14 cellular contexts compared by ENCODE assay signal in the genomic region with DNA sequence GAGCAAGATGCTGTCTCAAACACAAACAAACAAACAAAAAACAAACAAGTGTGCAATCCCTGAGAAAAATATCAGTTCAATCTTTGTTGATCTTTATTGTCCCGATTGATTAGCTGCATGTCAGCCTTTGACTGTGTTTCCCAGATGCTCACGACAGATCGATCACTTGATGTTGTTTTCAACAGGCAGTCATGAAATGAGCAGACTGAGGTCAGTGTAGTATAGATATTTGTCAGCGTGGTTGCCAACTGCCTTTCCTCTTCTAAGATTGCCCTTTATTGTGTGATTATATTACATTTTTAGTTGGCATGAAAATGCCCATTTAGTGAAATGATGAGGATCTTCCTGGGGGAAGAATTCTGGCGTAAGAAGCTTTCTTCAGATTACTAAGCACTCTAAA. TPM values are rescaled to one million over a fixed set of nuclear protein-coding genes. Genes with fewer than 3 reads are reported as not detected.
DNase-seq lines count a peak whose midpoint lies in the region; FAIRE-seq and TF ChIP-seq lines count a peak whose summit lies in the region.
"Had no signal": no experiment of that assay in that cellular context is flagged by ENCODE, and none has a peak within 500 bp of the region (broad histone marks: within the 10 kb centered on the region; RNA-seq: fewer than 3 reads in every experiment).

No MANE protein-coding gene starts in this region.

- peaks cover 23% of the 10 kb centered on the region for H3K4me1 Mint-ChIP-seq in activated CD4-positive, alpha-beta T cell treated with anti-CD3 and anti-CD28 coated beads, Interleukin-2, amount 10 ng/mL, durations not matched to agents 24 days and 14 days
- peaks cover 36% of the 10 kb centered on the region for H3K4me1 Mint-ChIP-seq in T-helper 2 cell treated with Interferon-gamma antibody and Interleukin-4, amounts not matched to agents 5 μg/mL and 100 μg/mL, for 36 hours (ENCODE audit: low read depth)
- H3K4me1 Mint-ChIP-seq in progenitor cell of endocrine pancreas (ENCODE audit: low read depth) = peaks cover 24% of the 10 kb centered on the region

- peaks cover 3% of the 10 kb centered on the region for H3K36me3 Mint-ChIP-seq in activated CD4-positive, alpha-beta T cell treated with anti-CD3 and anti-CD28 coated beads, Interleukin-2, amount 10 ng/mL, durations not matched to agents 24 days and 14 days (ENCODE audit: low read depth)
- H3K36me3 Mint-ChIP-seq in T-helper 2 cell treated with Interferon-gamma antibody and Interleukin-4, amounts not matched to agents 5 μg/mL and 100 μg/mL, for 36 hours (ENCODE audit: low read depth) = peaks cover 21% of the 10 kb centered on the region
- H3K36me3 Mint-ChIP-seq in progenitor cell of endocrine pancreas (ENCODE audit: insufficient read depth) = peaks cover 26% of the 10 kb centered on the region

- TF ChIP-seq CTCF in progenitor cell of endocrine pancreas (IDR thresholded peaks at IDR 0.05; ENCODE audit: unreplicated experiment) = no peak

- peak overlapping the region; percentile 54 for H3K27ac Mint-ChIP-seq in activated CD4-positive, alpha-beta T cell treated with anti-CD3 and anti-CD28 coated beads, Interleukin-2, amount 10 ng/mL, durations not matched to agents 24 days and 14 days
- H3K27ac Mint-ChIP-seq in T-helper 2 cell treated with Interferon-gamma antibody and Interleukin-4, amounts not matched to agents 5 μg/mL and 100 μg/mL, for 36 hours = peak overlapping the region; percentile 40
- peak overlapping the region; percentile 51 for H3K27ac Mint-ChIP-seq in progenitor cell of endocrine pancreas

- DNase-seq in activated CD4-positive, alpha-beta T cell treated with anti-CD3 and anti-CD28 coated beads, Interleukin-2, amount 10 ng/mL, durations not matched to agents 24 days and 14 days = peak; percentile 71
- no peak for DNase-seq in activated CD4-positive, alpha-beta T cell treated with anti-CD3 and anti-CD28 coated beads, Interleukin-2, amount 50 U/mL, for 1 hour
- DNase-seq in GM19239 (ENCODE audit: insufficient read length, low spot score) = no peak
- peak; percentile 68 for DNase-seq in T-helper 2 cell treated with Interferon-gamma antibody and Interleukin-4, amounts not matched to agents 5 μg/mL and 100 μg/mL, for 36 hours (ENCODE audit: low spot score)
- no peak for DNase-seq in progenitor cell of endocrine pancreas (ENCODE audit: low spot score, unreplicated experiment)
- DNase-seq in COLO668 (lab: John Stamatoyannopoulos, UW; ENCODE audit: unreplicated experiment) = no peak
- no peak for DNase-seq in ecto neural progenitor cell (ENCODE audit: low spot score)
- no peak for DNase-seq in iPS-NIHi11 (ENCODE audit: low spot score)
- DNase-seq: activated CD8-positive, alpha-beta memory T cell treated with anti-CD3 and anti-CD28 coated beads for 24 hours; Caco-2; caudate nucleus; NCI-H1694 treated with DMSO at 0.1 percent for 48 hours; NCI-H524 treated with DMSO at 0.1 percent for 48 hours had no signal

- peak overlapping the region; percentile 38 for H3K4me3 Mint-ChIP-seq in activated CD4-positive, alpha-beta T cell treated with anti-CD3 and anti-CD28 coated beads, Interleukin-2, amount 10 ng/mL, durations not matched to agents 24 days and 14 days
- peak overlapping the region; percentile 64 for H3K4me3 Mint-ChIP-seq in T-helper 2 cell treated with Interferon-gamma antibody and Interleukin-4, amounts not matched to agents 5 μg/mL and 100 μg/mL, for 36 hours
- no peak overlapping the region for H3K4me3 Mint-ChIP-seq in progenitor cell of endocrine pancreas (ENCODE audit: low read depth)

- intact Hi-C loops in activated CD4-positive, alpha-beta T cell treated with anti-CD3 and anti-CD28 coated beads, Interleukin-2, amount 10 ng/mL, durations not matched to agents 24 days and 14 days (cut with micrococcal nuclease) = loop anchor here (1.0 to 2.0 kb wide), 5 partner anchors 10 to 62 kb away; a partner anchor contains a TSS

- FAIRE-seq in GM19239 (lab: Jason Lieb, UNC) = peak; percentile 47
- FAIRE-seq: frontal cortex had no signal

- no peaks in the 10 kb centered on the region for H3K9me3 Mint-ChIP-seq in activated CD4-positive, alpha-beta T cell treated with anti-CD3 and anti-CD28 coated beads, Interleukin-2, amount 10 ng/mL, durations not matched to agents 24 days and 14 days
- H3K9me3 Mint-ChIP-seq in T-helper 2 cell treated with Interferon-gamma antibody and Interleukin-4, amounts not matched to agents 5 μg/mL and 100 μg/mL, for 36 hours = no peaks in the 10 kb centered on the region
- no peaks in the 10 kb centered on the region for H3K9me3 Mint-ChIP-seq in progenitor cell of endocrine pancreas (ENCODE audit: low read depth)

- H3K27me3 Mint-ChIP-seq in activated CD4-positive, alpha-beta T cell treated with anti-CD3 and anti-CD28 coated beads, Interleukin-2, amount 10 ng/mL, durations not matched to agents 24 days and 14 days = peaks cover 12% of the 10 kb centered on the region
- H3K27me3 Mint-ChIP-seq in T-helper 2 cell treated with Interferon-gamma antibody and Interleukin-4, amounts not matched to agents 5 μg/mL and 100 μg/mL, for 36 hours (ENCODE audit: low read depth) = no peaks in the 10 kb centered on the region
- no peaks in the 10 kb centered on the region for H3K27me3 Mint-ChIP-seq in progenitor cell of endocrine pancreas

RNA-seq across cellular contexts. Expression of a gene that starts 25.6 kb away (rescaled TPM):
- 36.7 and 45.1 TPM in 2 replicates for total RNA-seq in activated CD4-positive, alpha-beta T cell treated with anti-CD3 and anti-CD28 coated beads, Interleukin-2, amount 10 ng/mL, durations not matched to agents 24 days and 14 days
- total RNA-seq in progenitor cell of endocrine pancreas = 249 and 263 TPM in 2 replicates

Comparison
In these comparisons a context has a peak if more than half of its experiments do, and no peak if none do; other contexts are left out.
1. DNase-seq: peak in activated CD4-positive, alpha-beta T cell treated with anti-CD3 and anti-CD28 coated beads, Interleukin-2, amount 10 ng/mL, durations not matched to agents 24 days and 14 days (single experiment) and T-helper 2 cell treated with Interferon-gamma antibody and Interleukin-4, amounts not matched to agents 5 μg/mL and 100 μg/mL, for 36 hours (single experiment); none in activated CD4-positive, alpha-beta T cell treated with anti-CD3 and anti-CD28 coated beads, Interleukin-2, amount 50 U/mL, for 1 hour (single experiment), GM19239 (single experiment), progenitor cell of endocrine pancreas (single experiment), COLO668 (single experiment), ecto neural progenitor cell (single experiment) and iPS-NIHi11 (single experiment).
2. Peak in every context shown above with its lines, with median percentiles within 50 percentile points of each other: H3K27ac Mint-ChIP-seq.